Comparison of ENCODE assay signal across 1 cellular context in genomic region chr10:79188154-79188763, GRCh38.
TF ChIP-seq lines count a peak whose summit lies in the region.

No MANE protein-coding gene starts in this region.

TF ChIP-seq in HepG2, 621 proteins besides CTCF, POLR2A, EP300 and RAD21 (continued from another document and continues in another):
- TF ChIP-seq RERE (CRISPR knock-in tag; IDR thresholded peaks at IDR 0.05; ENCODE audit: low read depth) (peak; percentile 55; the same call in 1 of the 2 replicates), ZSCAN12 (CRISPR knock-in tag; IDR thresholded peaks at IDR 0.05) (no peak), ZNF335 (CRISPR knock-in tag; IDR thresholded peaks at IDR 0.05) (0 out of 2 replicates have a peak, but pooled peaks have one; percentile 48), ZNF580 (CRISPR knock-in tag; IDR thresholded peaks at IDR 0.05; ENCODE audit: borderline replicate concordance, low read depth) (peak; percentile 46; the same call in 1 of the 2 replicates), UBTF (CRISPR knock-in tag; IDR thresholded peaks at IDR 0.05) (no peak), SRF (IDR thresholded peaks at IDR 0.05; ENCODE audit: low read depth, low read length) (no peak), BCL3 (CRISPR knock-in tag; IDR thresholded peaks at IDR 0.05) (0 out of 2 replicates have a peak, but pooled peaks have one; percentile 35), GABPA (IDR thresholded peaks at IDR 0.05; ENCODE audit: low read depth, low read length) (no peak), GABPA (CRISPR knock-in tag; IDR thresholded peaks at IDR 0.05; ENCODE audit: low read depth) (peak; percentile 66), NCOR1 (IDR thresholded peaks at IDR 0.05; ENCODE audit: borderline replicate concordance, low read length) (no peak), NFE2L1 (CRISPR knock-in tag; IDR thresholded peaks at IDR 0.05; ENCODE audit: borderline replicate concordance) (no peak), CEBPG (CRISPR knock-in tag; IDR thresholded peaks at IDR 0.05) (peak; percentile 55), ZNF354B (CRISPR knock-in tag; IDR thresholded peaks at IDR 0.05) (no peak), ZFAT (CRISPR knock-in tag; conservative IDR thresholded peaks at IDR 0.05) (no peak), ATF7-NPFF (CRISPR knock-in tag; IDR thresholded peaks at IDR 0.05; ENCODE audit: low read depth) (0 out of 2 replicates have a peak, but pooled peaks have one; percentile 30), MEF2D (CRISPR knock-in tag; IDR thresholded peaks at IDR 0.05) (peak; percentile 70), ELF1 (CRISPR knock-in tag; IDR thresholded peaks at IDR 0.05) (peak; percentile 85), ZNF543 (CRISPR knock-in tag; IDR thresholded peaks at IDR 0.05) (no peak), ZMYM3 (CRISPR knock-in tag; IDR thresholded peaks at IDR 0.05) (peak; percentile 69; the same call in 1 of the 2 replicates), ZBED4 (CRISPR knock-in tag; IDR thresholded peaks at IDR 0.05; ENCODE audit: borderline replicate concordance) (peak; percentile 84), JUN (CRISPR knock-in tag; IDR thresholded peaks at IDR 0.05) (no peak), ZNF691 (CRISPR knock-in tag; IDR thresholded peaks at IDR 0.05; ENCODE audit: borderline replicate concordance, low read depth) (no peak; the same call in 1 of the 2 replicates), ZNF614 (CRISPR knock-in tag; IDR thresholded peaks at IDR 0.05; ENCODE audit: borderline replicate concordance) (peak; percentile 70; the same call in 1 of the 2 replicates), PCBP1 (IDR thresholded peaks at IDR 0.05; ENCODE audit: borderline replicate concordance, low read depth, low read length) (0 out of 2 replicates have a peak, but pooled peaks have one; percentile 32), HNF4G (IDR thresholded peaks at IDR 0.05; ENCODE audit: borderline replicate concordance, low read depth, low read length) (peak; percentile 72), HNF4G (CRISPR knock-in tag; IDR thresholded peaks at IDR 0.05; ENCODE audit: borderline replicate concordance, low read depth) (peak; percentile 72; the same call in 1 of the 2 replicates), FUBP1 (CRISPR knock-in tag; IDR thresholded peaks at IDR 0.05; ENCODE audit: borderline replicate concordance) (no peak), ZNF350 (CRISPR knock-in tag; IDR thresholded peaks at IDR 0.05; ENCODE audit: borderline replicate concordance, low read depth) (peak; percentile 60; the same call in 1 of the 2 replicates), MAFG (CRISPR knock-in tag; IDR thresholded peaks at IDR 0.05) (no peak), MTA1 (CRISPR knock-in tag; IDR thresholded peaks at IDR 0.05; ENCODE audit: borderline replicate concordance) (peak; percentile 85; the same call in 1 of the 2 replicates), ZFY (CRISPR knock-in tag; IDR thresholded peaks at IDR 0.05) (peak; percentile 57), SP4 (CRISPR knock-in tag; IDR thresholded peaks at IDR 0.05) (no peak), NR2F1 (CRISPR knock-in tag; IDR thresholded peaks at IDR 0.05) (peak in 1 of 2 experiments; percentile 85; a peak in 2 of 4 replicates), ZBTB7B (CRISPR knock-in tag; IDR thresholded peaks at IDR 0.05) (peak; percentile 78), RFXAP (CRISPR knock-in tag; IDR thresholded peaks at IDR 0.05; ENCODE audit: borderline replicate concordance) (0 out of 2 replicates have a peak, but pooled peaks have one; percentile 37), HMG20A (CRISPR knock-in tag; IDR thresholded peaks at IDR 0.05; ENCODE audit: borderline replicate concordance) (peak; percentile 63; the same call in 1 of the 2 replicates), TCF7L2 (IDR thresholded peaks at IDR 0.05; ENCODE audit: low read depth, low read length) (no peak), ETV6 (CRISPR knock-in tag; conservative IDR thresholded peaks at IDR 0.05) (peak; percentile 96), PHF21A (CRISPR knock-in tag; IDR thresholded peaks at IDR 0.05) (peak; percentile 92), KAT8 (CRISPR knock-in tag; IDR thresholded peaks at IDR 0.05) (peak; percentile 71; the same call in 1 of the 2 replicates), KLF16 (CRISPR knock-in tag; IDR thresholded peaks at IDR 0.05) (no peak), ZBTB43 (CRISPR knock-in tag; conservative IDR thresholded peaks at IDR 0.05) (no peak), AKAP8 (CRISPR knock-in tag; IDR thresholded peaks at IDR 0.05) (0 out of 2 replicates have a peak, but pooled peaks have one; percentile 23), MED8 (CRISPR knock-in tag; IDR thresholded peaks at IDR 0.05; ENCODE audit: insufficient replicate concordance) (peak; percentile 33), ZNF101 (CRISPR knock-in tag; IDR thresholded peaks at IDR 0.05; ENCODE audit: borderline replicate concordance, low read depth) (no peak), BRCA1 (CRISPR knock-in tag; IDR thresholded peaks at IDR 0.05) (no peak), ZSCAN25 (CRISPR knock-in tag; IDR thresholded peaks at IDR 0.05) (0 out of 2 replicates have a peak, but pooled peaks have one; percentile 39), KDM3A (CRISPR knock-in tag; IDR thresholded peaks at IDR 0.05; ENCODE audit: low read depth) (peak; percentile 65; the same call in 1 of the 2 replicates), DDIT3 (CRISPR knock-in tag; IDR thresholded peaks at IDR 0.05) (no peak), NONO (IDR thresholded peaks at IDR 0.05) (no peak), NONO (CRISPR knock-in tag; conservative IDR thresholded peaks at IDR 0.05) (peak; percentile 63)
